Comparison of ENCODE assay signal across 8 cellular contexts in the genomic region with DNA sequence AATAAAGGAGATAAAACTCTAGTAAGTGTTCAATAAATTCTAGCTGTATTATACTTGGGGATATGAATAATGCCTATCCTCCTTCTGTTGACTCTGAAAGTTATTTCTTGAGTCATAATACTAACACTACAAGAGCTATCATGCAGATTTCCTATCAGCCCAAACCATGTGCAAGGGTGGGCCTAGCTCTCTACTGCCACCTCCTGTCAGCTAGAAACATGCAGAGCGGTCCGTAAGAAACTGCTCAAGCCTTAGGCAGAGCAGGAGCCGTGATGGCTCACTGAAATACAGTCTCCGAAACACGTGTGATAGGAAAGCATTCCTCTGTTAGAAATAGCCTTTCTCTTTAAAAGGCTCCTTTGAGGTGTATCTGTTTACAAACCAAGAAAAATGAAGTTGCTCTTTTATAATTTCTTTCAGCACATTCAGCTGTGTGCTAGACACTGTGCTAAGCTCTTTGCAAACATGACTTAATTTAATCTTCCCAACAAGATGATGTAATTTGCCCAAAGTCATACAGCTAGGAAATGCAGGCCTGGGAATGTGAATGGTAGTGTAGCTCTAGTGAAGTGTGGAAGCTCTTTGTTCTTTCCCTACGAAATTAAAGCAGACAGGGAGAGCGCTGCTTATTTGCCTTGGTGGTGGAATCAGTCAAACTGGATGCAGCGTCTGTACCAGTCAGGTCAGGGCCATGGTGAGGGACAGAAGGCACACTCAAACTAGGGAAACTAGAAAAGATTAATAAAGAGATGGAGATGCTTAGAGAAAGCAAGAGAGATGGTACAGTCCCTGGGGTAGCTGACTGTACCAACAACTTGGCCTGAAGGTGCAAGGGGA. TPM values are rescaled to one million over a fixed set of nuclear protein-coding genes. Genes with fewer than 3 reads are reported as not detected.
DNase-seq lines count a peak whose midpoint lies in the region; ATAC-seq, FAIRE-seq and TF ChIP-seq lines count a peak whose summit lies in the region.

No MANE protein-coding gene starts in this region.

- TF ChIP-seq CTCF in Loucy (conservative IDR thresholded peaks at IDR 0.05; ENCODE audit: low read length): peak; percentile 91
- TF ChIP-seq CTCF in adrenal gland (IDR thresholded peaks at IDR 0.05): peak; percentile 83 to 96 (median 90)
- TF ChIP-seq CTCF in right atrium auricular region (IDR thresholded peaks at IDR 0.05): peak; percentile 85 to 95

- FAIRE-seq in H54 (lab: Jason Lieb, UNC): peak; percentile 60

- H3K79me2 ChIP-seq in Loucy (ENCODE audit: insufficient read depth, low read length): no peaks in the 10 kb centered on the region

- H3K27ac ChIP-seq in adrenal gland: no peak overlapping the region
- H3K27ac ChIP-seq in right atrium auricular region: no peak overlapping the region

- H3K4me1 ChIP-seq in Loucy (ENCODE audit: insufficient read depth, low read length, poor library complexity, severe bottlenecking): peaks cover 5% of the 10 kb centered on the region
- H3K4me1 ChIP-seq in adrenal gland (replicated peaks in 1 of 2): peaks cover 0 to 9% of the 10 kb centered on the region in 2 donors
- no peaks in the 10 kb centered on the region for H3K4me1 ChIP-seq in right atrium auricular region

- no peaks in the 10 kb centered on the region for H3K9me3 ChIP-seq in Loucy (ENCODE audit: insufficient read depth, low read depth, low read length)
- no peaks in the 10 kb centered on the region for H3K9me3 ChIP-seq in adrenal gland (replicated peaks in 1 of 3)
- no peaks in the 10 kb centered on the region for H3K9me3 ChIP-seq in right atrium auricular region

- DNase-seq in GM04503 (ENCODE audit: low read depth) (peak; percentile 49), H54 (ENCODE audit: insufficient read length, low spot score) (peak; percentile 7), SW480 (ENCODE audit: low spot score) (peak; percentile 67), adrenal gland (peak; percentile 63 to 86 (median 76)), right atrium auricular region (ENCODE audit: low spot score) (peak; percentile 64), sciatic nerve (ENCODE audit: low spot score) (peak; percentile 72)

- H3K36me3 ChIP-seq in Loucy (ENCODE audit: insufficient read depth, low read length) (no peaks in the 10 kb centered on the region; the same call in 1 of the 2 replicates), adrenal gland (replicated peaks in 1 of 2) (no peaks in the 10 kb centered on the region), right atrium auricular region (no peaks in the 10 kb centered on the region)

- WGBS in adrenal gland, 4 donors: 39 to 42% (median 41%) methylated on average over 8 of the region's 8 CpGs

- H4K20me1 ChIP-seq in Loucy (ENCODE audit: insufficient read depth, low read length, poor library complexity, severe bottlenecking): no peaks in the 10 kb centered on the region

- no peak overlapping the region for H2AFZ ChIP-seq in Loucy (ENCODE audit: low read length)

- no peaks in the 10 kb centered on the region for H3K27me3 ChIP-seq in Loucy (ENCODE audit: insufficient read depth, low read length, poor library complexity, severe bottlenecking)
- no peaks in the 10 kb centered on the region for H3K27me3 ChIP-seq in adrenal gland
- H3K27me3 ChIP-seq in right atrium auricular region: no peaks in the 10 kb centered on the region

- no peak overlapping the region for H3K9ac ChIP-seq in Loucy (ENCODE audit: low read depth, low read length, poor library complexity, severe bottlenecking)

- TF ChIP-seq POLR2A in H54 (IDR thresholded peaks at IDR 0.05; ENCODE audit: low read depth, low read length) (no peak), adrenal gland (IDR thresholded peaks at IDR 0.05) (no peak)

- ATAC-seq in sciatic nerve: peak; percentile 91
- no peak for ATAC-seq in HG02970 (IDR thresholded peaks at IDR 0.05; ENCODE audit: low FRiP score, unreplicated experiment)

- H3F3A ChIP-seq in Loucy (ENCODE audit: low read depth): no peaks in the 10 kb centered on the region

- H3K4me3 ChIP-seq in Loucy (ENCODE audit: low read length, poor library complexity, severe bottlenecking): no peak overlapping the region
- no peak overlapping the region for H3K4me3 ChIP-seq in adrenal gland
- H3K4me3 ChIP-seq in right atrium auricular region: no peak overlapping the region

- intact Hi-C loops in adrenal gland (cut with DNase I): loop anchor here in 1 of 2 donors (10.0 kb wide), 1 partner anchor 509 kb away; no protein-coding TSS in a partner anchor
- intact Hi-C loops in sciatic nerve (cut with DNase I): no loop called here

- no peak overlapping the region for H3K4me2 ChIP-seq in Loucy (ENCODE audit: low read depth, low read length, poor library complexity, severe bottlenecking)

- no peaks in the 10 kb centered on the region for H3K9me2 ChIP-seq in Loucy (replicated peaks; ENCODE audit: low read depth, low read length)

RNA-seq across cellular contexts. Expression of a gene that starts 43.1 kb away (rescaled TPM):
- 10 to 100 TPM in 7 of 8 donors, 1 to 10 TPM in 1; 8.7 to 59.3 (median 28.2) TPM for total RNA-seq in adrenal gland
- 10 to 100 TPM; 25.8 to 63.6 (median 53.6) TPM for polyA plus RNA-seq in adrenal gland
- total RNA-seq in right atrium auricular region: 10 to 100 TPM in 1 of 2 donors, 1 to 10 TPM in 1; 8.0 to 12.0 TPM
- 18.7 TPM for total RNA-seq in sciatic nerve

Comparison
In these comparisons a context has a peak if more than half of its experiments do, and no peak if none do; other contexts are left out.
1. DNase-seq: peak in every context shown above with its lines; median percentile 76 in adrenal gland; 72 in sciatic nerve; 67 in SW480; 64 in right atrium auricular region; 49 in GM04503; 7 in H54.